1 cellular context compared by ENCODE assay signal in the genomic region with DNA sequence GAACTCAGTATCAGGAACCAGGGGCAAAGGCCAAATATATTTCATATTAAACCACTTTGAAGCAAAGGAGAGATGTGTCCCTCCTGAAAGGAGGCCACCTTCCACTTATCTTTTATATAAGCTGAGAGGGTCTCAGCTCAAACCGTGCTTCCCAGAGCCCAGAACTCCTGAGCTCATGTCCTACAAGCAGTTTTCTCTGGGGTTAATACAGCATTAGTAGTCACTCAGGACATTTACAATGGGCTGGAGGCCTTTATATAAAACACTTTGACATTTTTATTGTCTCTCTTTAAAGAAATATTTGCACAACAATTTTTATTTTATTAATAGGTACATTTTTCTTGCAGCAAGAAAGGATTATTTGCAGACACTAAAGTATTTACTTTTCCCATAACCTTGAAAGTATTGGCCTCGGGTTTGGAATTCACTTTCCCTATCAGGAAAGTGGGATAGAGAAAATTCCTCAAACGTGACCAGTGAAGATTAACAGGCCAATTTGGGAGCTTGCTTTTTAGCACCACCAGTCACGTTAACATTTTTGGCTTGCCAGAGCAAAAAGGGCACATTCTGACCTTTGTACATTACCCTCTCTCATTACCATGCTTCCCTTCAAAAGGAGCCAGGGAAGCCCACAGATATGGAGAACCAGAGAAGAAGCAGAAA.
TF ChIP-seq lines count a peak whose summit lies in the region.

No MANE protein-coding gene starts in this region.

TF ChIP-seq in HepG2, 621 proteins besides CTCF, POLR2A, EP300 and RAD21 (continued from another document and continues in another):
- TF ChIP-seq, protein P1, sequence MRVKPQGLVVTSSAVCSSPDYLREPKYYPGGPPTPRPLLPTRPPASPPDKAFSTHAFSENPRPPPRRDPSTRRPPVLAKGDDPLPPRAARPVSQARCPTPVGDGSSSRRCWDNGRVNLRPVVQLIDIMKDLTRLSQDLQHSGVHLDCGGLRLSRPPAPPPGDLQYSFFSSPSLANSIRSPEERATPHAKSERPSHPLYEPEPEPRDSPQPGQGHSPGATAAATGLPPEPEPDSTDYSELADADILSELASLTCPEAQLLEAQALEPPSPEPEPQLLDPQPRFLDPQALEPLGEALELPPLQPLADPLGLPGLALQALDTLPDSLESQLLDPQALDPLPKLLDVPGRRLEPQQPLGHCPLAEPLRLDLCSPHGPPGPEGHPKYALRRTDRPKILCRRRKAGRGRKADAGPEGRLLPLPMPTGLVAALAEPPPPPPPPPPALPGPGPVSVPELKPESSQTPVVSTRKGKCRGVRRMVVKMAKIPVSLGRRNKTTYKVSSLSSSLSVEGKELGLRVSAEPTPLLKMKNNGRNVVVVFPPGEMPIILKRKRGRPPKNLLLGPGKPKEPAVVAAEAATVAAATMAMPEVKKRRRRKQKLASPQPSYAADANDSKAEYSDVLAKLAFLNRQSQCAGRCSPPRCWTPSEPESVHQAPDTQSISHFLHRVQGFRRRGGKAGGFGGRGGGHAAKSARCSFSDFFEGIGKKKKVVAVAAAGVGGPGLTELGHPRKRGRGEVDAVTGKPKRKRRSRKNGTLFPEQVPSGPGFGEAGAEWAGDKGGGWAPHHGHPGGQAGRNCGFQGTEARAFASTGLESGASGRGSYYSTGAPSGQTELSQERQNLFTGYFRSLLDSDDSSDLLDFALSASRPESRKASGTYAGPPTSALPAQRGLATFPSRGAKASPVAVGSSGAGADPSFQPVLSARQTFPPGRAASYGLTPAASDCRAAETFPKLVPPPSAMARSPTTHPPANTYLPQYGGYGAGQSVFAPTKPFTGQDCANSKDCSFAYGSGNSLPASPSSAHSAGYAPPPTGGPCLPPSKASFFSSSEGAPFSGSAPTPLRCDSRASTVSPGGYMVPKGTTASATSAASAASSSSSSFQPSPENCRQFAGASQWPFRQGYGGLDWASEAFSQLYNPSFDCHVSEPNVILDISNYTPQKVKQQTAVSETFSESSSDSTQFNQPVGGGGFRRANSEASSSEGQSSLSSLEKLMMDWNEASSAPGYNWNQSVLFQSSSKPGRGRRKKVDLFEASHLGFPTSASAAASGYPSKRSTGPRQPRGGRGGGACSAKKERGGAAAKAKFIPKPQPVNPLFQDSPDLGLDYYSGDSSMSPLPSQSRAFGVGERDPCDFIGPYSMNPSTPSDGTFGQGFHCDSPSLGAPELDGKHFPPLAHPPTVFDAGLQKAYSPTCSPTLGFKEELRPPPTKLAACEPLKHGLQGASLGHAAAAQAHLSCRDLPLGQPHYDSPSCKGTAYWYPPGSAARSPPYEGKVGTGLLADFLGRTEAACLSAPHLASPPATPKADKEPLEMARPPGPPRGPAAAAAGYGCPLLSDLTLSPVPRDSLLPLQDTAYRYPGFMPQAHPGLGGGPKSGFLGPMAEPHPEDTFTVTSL (CRISPR knock-in tag; IDR thresholded peaks at IDR 0.05; ENCODE audit: borderline replicate concordance) = peak; percentile 49; the same call in 1 of the 2 replicates
- no peak for TF ChIP-seq NFIB (CRISPR knock-in tag; IDR thresholded peaks at IDR 0.05; ENCODE audit: borderline replicate concordance)
- TF ChIP-seq SOX13 (IDR thresholded peaks at IDR 0.05) = no peak
- peak in 1 of 2 experiments; percentile 73; a peak in 2 of 4 replicates for TF ChIP-seq SOX13 (CRISPR knock-in tag; conservative IDR thresholded peaks at IDR 0.05 in 1 of 2, IDR thresholded peaks at IDR 0.05 in 1 of 2)
- TF ChIP-seq, protein P2, sequence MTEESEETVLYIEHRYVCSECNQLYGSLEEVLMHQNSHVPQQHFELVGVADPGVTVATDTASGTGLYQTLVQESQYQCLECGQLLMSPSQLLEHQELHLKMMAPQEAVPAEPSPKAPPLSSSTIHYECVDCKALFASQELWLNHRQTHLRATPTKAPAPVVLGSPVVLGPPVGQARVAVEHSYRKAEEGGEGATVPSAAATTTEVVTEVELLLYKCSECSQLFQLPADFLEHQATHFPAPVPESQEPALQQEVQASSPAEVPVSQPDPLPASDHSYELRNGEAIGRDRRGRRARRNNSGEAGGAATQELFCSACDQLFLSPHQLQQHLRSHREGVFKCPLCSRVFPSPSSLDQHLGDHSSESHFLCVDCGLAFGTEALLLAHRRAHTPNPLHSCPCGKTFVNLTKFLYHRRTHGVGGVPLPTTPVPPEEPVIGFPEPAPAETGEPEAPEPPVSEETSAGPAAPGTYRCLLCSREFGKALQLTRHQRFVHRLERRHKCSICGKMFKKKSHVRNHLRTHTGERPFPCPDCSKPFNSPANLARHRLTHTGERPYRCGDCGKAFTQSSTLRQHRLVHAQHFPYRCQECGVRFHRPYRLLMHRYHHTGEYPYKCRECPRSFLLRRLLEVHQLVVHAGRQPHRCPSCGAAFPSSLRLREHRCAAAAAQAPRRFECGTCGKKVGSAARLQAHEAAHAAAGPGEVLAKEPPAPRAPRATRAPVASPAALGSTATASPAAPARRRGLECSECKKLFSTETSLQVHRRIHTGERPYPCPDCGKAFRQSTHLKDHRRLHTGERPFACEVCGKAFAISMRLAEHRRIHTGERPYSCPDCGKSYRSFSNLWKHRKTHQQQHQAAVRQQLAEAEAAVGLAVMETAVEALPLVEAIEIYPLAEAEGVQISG (CRISPR knock-in tag; IDR thresholded peaks at IDR 0.05) = no peak
- no peak for TF ChIP-seq RFXANK (CRISPR knock-in tag; IDR thresholded peaks at IDR 0.05)
- TF ChIP-seq ZNF790 (CRISPR knock-in tag; IDR thresholded peaks at IDR 0.05; ENCODE audit: borderline replicate concordance) = no peak
- TF ChIP-seq IRF9 (CRISPR knock-in tag; IDR thresholded peaks at IDR 0.05; ENCODE audit: borderline replicate concordance) = no peak
- no peak for TF ChIP-seq EED (CRISPR knock-in tag; IDR thresholded peaks at IDR 0.05)
- no peak for TF ChIP-seq ZNF788 (CRISPR knock-in tag; IDR thresholded peaks at IDR 0.05; ENCODE audit: borderline replicate concordance)
- TF ChIP-seq IRF1 (CRISPR knock-in tag; IDR thresholded peaks at IDR 0.05; ENCODE audit: low read depth) = no peak
- TF ChIP-seq, protein P3, sequence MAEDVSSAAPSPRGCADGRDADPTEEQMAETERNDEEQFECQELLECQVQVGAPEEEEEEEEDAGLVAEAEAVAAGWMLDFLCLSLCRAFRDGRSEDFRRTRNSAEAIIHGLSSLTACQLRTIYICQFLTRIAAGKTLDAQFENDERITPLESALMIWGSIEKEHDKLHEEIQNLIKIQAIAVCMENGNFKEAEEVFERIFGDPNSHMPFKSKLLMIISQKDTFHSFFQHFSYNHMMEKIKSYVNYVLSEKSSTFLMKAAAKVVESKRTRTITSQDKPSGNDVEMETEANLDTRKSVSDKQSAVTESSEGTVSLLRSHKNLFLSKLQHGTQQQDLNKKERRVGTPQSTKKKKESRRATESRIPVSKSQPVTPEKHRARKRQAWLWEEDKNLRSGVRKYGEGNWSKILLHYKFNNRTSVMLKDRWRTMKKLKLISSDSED (CRISPR knock-in tag; IDR thresholded peaks at IDR 0.05) = no peak
- TF ChIP-seq, protein P4, sequence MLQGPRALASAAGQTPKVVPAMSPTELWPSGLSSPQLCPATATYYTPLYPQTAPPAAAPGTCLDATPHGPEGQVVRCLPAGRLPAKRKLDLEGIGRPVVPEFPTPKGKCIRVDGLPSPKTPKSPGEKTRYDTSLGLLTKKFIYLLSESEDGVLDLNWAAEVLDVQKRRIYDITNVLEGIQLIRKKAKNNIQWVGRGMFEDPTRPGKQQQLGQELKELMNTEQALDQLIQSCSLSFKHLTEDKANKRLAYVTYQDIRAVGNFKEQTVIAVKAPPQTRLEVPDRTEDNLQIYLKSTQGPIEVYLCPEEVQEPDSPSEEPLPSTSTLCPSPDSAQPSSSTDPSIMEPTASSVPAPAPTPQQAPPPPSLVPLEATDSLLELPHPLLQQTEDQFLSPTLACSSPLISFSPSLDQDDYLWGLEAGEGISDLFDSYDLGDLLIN (CRISPR knock-in tag; IDR thresholded peaks at IDR 0.05; ENCODE audit: borderline replicate concordance) = no peak
- TF ChIP-seq MLLT10 (CRISPR knock-in tag; IDR thresholded peaks at IDR 0.05) = no peak
- no peak for TF ChIP-seq MAZ (IDR thresholded peaks at IDR 0.05; ENCODE audit: borderline replicate concordance, low read depth, low read length)
- TF ChIP-seq MAZ (CRISPR knock-in tag; IDR thresholded peaks at IDR 0.05; ENCODE audit: low read depth) = no peak
- TF ChIP-seq ZNF619 (CRISPR knock-in tag; IDR thresholded peaks at IDR 0.05) = no peak
- TF ChIP-seq HOMEZ (CRISPR knock-in tag; IDR thresholded peaks at IDR 0.05; ENCODE audit: low read depth) = no peak
- TF ChIP-seq TGIF2 (CRISPR knock-in tag; IDR thresholded peaks at IDR 0.05) = no peak
- no peak for TF ChIP-seq SALL2 (CRISPR knock-in tag; IDR thresholded peaks at IDR 0.05)
- TF ChIP-seq NBN (conservative IDR thresholded peaks at IDR 0.05) = no peak
- TF ChIP-seq ZNF33B (CRISPR knock-in tag; IDR thresholded peaks at IDR 0.05) = no peak
- no peak for TF ChIP-seq EHMT2 (IDR thresholded peaks at IDR 0.05; ENCODE audit: borderline replicate concordance, low read depth, low read length)
- no peak for TF ChIP-seq BRF2 (CRISPR knock-in tag; IDR thresholded peaks at IDR 0.05)
- TF ChIP-seq ARHGAP35 (CRISPR knock-in tag; IDR thresholded peaks at IDR 0.05; ENCODE audit: borderline replicate concordance) = no peak
- TF ChIP-seq ZNF782 (CRISPR knock-in tag; IDR thresholded peaks at IDR 0.05; ENCODE audit: borderline replicate concordance) = no peak
- TF ChIP-seq CREM (IDR thresholded peaks at IDR 0.05) = peak; percentile 21; the same call in 1 of the 2 replicates
- no peak for TF ChIP-seq CREM (CRISPR knock-in tag; IDR thresholded peaks at IDR 0.05)
- peak; percentile 41; the same call in 1 of the 2 replicates for TF ChIP-seq NR2F2 (IDR thresholded peaks at IDR 0.05; ENCODE audit: borderline replicate concordance, low read depth)
- no peak for TF ChIP-seq PRPF4 (IDR thresholded peaks at IDR 0.05; ENCODE audit: low read depth, low read length, poor library complexity, severe bottlenecking)
- no peak for TF ChIP-seq MXD3 (CRISPR knock-in tag; IDR thresholded peaks at IDR 0.05)
- TF ChIP-seq ZNF816 (CRISPR knock-in tag; IDR thresholded peaks at IDR 0.05; ENCODE audit: borderline replicate concordance) = no peak
- TF ChIP-seq ZNF234 (CRISPR knock-in tag; conservative IDR thresholded peaks at IDR 0.05) = no peak
- TF ChIP-seq THAP9 (CRISPR knock-in tag; IDR thresholded peaks at IDR 0.05; ENCODE audit: borderline replicate concordance) = no peak
- no peak for TF ChIP-seq PTBP1 (IDR thresholded peaks at IDR 0.05; ENCODE audit: low read depth, low read length, poor library complexity, severe bottlenecking)
- peak; percentile 85 for TF ChIP-seq TBX2 (CRISPR knock-in tag; IDR thresholded peaks at IDR 0.05; ENCODE audit: borderline replicate concordance)
- TF ChIP-seq ZNF614 (CRISPR knock-in tag; IDR thresholded peaks at IDR 0.05; ENCODE audit: borderline replicate concordance) = 0 out of 2 replicates have a peak, but pooled peaks have one; percentile 18
